In genomic region chr4:95637047-95637600, GRCh38 we compare ENCODE assay signal across 9 cellular contexts.
DNase-seq lines count a peak whose midpoint lies in the region; ATAC-seq and TF ChIP-seq lines count a peak whose summit lies in the region.
"Had no signal": no experiment of that assay in that cellular context is flagged by ENCODE, and none has a peak within 500 bp of the region (broad histone marks: within the 10 kb centered on the region; RNA-seq: fewer than 3 reads in every experiment).

No MANE protein-coding gene starts in this region.

- H3K4me3 ChIP-seq in fibroblast of villous mesenchyme (ENCODE audit: low read depth, low read length), result no peak overlapping the region

- DNase-seq in DMS 273 (lab: John Stamatoyannopoulos, UW; ENCODE audit: unreplicated experiment) (peak; percentile 40), DMS 273 treated with DMSO at 0.1 percent for 48 hours (lab: John Stamatoyannopoulos, UW) (no peak), SK-N-DZ (ENCODE audit: low spot score) (peak; percentile 79), fibroblast of villous mesenchyme (ENCODE audit: low read depth) (peak; percentile 15), pons (ENCODE audit: low spot score) (peak; percentile 49), NCI-H187 (lab: John Stamatoyannopoulos, UW) (no peak)
- DNase-seq in activated CD4-positive, alpha-beta T cell treated with anti-CD3 and anti-CD28 coated beads, Interleukin-2, amount 50 U/mL, for 4 hours, result no peak
- DNase-seq: activated gamma-delta T cell treated with Interleukin-2 at 50 U/mL for 16 hours had no signal

- ATAC-seq in HG03045 (IDR thresholded peaks at IDR 0.05; ENCODE audit: unreplicated experiment), result no peak

- peak; percentile 59 for TF ChIP-seq CTCF in fibroblast of villous mesenchyme (IDR thresholded peaks at IDR 0.05; ENCODE audit: insufficient read depth, low read depth, low read length)

Comparison
In these comparisons a context has a peak if more than half of its experiments do, and no peak if none do; other contexts are left out.
1. DNase-seq: peak in DMS 273 (single experiment), SK-N-DZ (single experiment), fibroblast of villous mesenchyme (single experiment) and pons (single experiment); none in DMS 273 treated with DMSO at 0.1 percent for 48 hours (single experiment), NCI-H187 (0 of 2) and activated CD4-positive, alpha-beta T cell treated with anti-CD3 and anti-CD28 coated beads, Interleukin-2, amount 50 U/mL, for 4 hours (0 of 2).